10 cellular contexts compared by ENCODE assay signal in the genomic region with DNA sequence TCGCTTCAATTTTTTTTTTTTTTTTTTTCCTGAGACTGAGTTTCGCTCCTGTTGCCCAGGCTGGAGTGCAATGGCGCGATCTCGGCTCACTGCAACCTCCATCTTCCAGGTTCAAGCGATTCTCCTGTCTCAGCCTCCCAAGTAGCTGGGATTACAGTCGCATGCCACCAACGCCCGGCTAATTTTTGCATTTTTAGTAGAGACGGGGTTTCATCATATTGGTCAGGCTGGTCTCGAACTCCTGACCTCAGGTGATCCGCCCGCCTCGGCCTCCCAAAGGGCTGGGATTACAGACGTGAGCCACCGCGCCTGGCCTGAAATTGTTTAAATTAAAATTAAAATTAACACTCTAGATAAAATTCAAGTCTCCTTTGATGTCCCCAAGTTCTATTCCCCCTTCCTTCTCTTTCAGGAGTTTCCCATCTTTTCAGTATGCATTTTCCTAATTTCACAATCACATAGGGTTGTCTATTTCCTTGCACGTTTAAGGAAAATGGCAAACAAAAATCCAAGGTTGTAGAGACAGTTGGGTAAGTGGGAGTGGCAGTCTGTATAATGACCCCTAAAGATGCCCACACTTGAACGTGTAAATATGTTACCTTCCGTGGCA. TPM values are rescaled to one million over a fixed set of nuclear protein-coding genes. Genes with fewer than 3 reads are reported as not detected.
A peak's percentile ranks its signal among the peaks of the same experiment; 100 is the strongest.
DNase-seq lines count a peak whose midpoint lies in the region; ATAC-seq and TF ChIP-seq lines count a peak whose summit lies in the region.
"Not testable (repeated sequence)": the region's sequence is repeated elsewhere in the genome, so short reads cannot be mapped to it uniquely, and the experiment has no call there.
"Had no signal": no experiment of that assay in that cellular context is flagged by ENCODE, and none has a peak within 500 bp of the region (broad histone marks: within the 10 kb centered on the region; RNA-seq: fewer than 3 reads in every experiment).

No MANE protein-coding gene starts in this region.

- not testable (repeated sequence) for H3K9me3 Mint-ChIP-seq in activated CD4-positive, alpha-beta memory T cell treated with anti-CD3 and anti-CD28 coated beads for 36 hours; MCF 10A (ENCODE audit: unreplicated experiment)
- peaks cover 0 to 21% (median 5%) of the 10 kb centered on the region in 9 donors for H3K9me3 Mint-ChIP-seq in naive thymus-derived CD8-positive, alpha-beta T cell
- peaks cover 9 to 11% of the 10 kb centered on the region in 2 donors for H3K9me3 Mint-ChIP-seq in stimulated activated naive CD8-positive, alpha-beta T cell treated with anti-CD3 and anti-CD28 coated beads, Interleukin-15, amount 100 ng/mL, for 72 hours

- H3K4me1 ChIP-seq in BLaER1 treated with 17β-estradiol and CSF1 and Interleukin-3, amounts not matched to agents 10 nM and 100 nM, result peaks cover 13 to 80% (median 37%) of the 10 kb centered on the region in 10 experiments
- H3K4me1 ChIP-seq in HCT116 (ENCODE audit: control insufficient read depth in 1 of 2, insufficient read depth in 2 of 2, low read length in 2 of 2) (peaks cover 21 to 48% of the 10 kb centered on the region in 2 experiments), OCI-LY3 (ENCODE audit: low read length) (peaks cover 60% of the 10 kb centered on the region), heart right ventricle (peaks cover 3 to 45% (median 13%) of the 10 kb centered on the region in 9 donors)

- H3K27ac ChIP-seq in BLaER1 treated with 17β-estradiol and CSF1 and Interleukin-3, amounts not matched to agents 10 nM and 100 nM; HCT116 (ENCODE audit: low read depth, low read length); OCI-LY3 (ENCODE audit: low read length): not testable (repeated sequence)
- peak overlapping the region in 1 of 10 donors; percentile 86 for H3K27ac ChIP-seq in heart right ventricle

- peak overlapping the region in 6 of 10 experiments; percentile 63 to 74 (median 66); a peak in 7 of 20 replicates for H3K4me3 ChIP-seq in BLaER1 treated with 17β-estradiol and CSF1 and Interleukin-3, amounts not matched to agents 10 nM and 100 nM
- peak overlapping the region; percentile 43 to 59 for H3K4me3 ChIP-seq in HCT116 (replicated peaks in 1 of 2; ENCODE audit: low read depth in 1 of 2, low read length in 2 of 2)
- H3K4me3 ChIP-seq in OCI-LY3 (ENCODE audit: low read length), result peak overlapping the region; percentile 91
- H3K4me3 ChIP-seq in heart right ventricle, result peak overlapping the region in 9 of 10 donors; percentile 42 to 70 (median 56)

- not testable (repeated sequence) for BruUV-seq in HCT116 (replicated peaks; lab: Mats Ljungman, UMichigan); MCF 10A (replicated peaks; lab: Mats Ljungman, UMichigan)

- not testable (repeated sequence) for H3K36me3 Mint-ChIP-seq in activated CD4-positive, alpha-beta memory T cell treated with anti-CD3 and anti-CD28 coated beads for 36 hours; naive thymus-derived CD8-positive, alpha-beta T cell
- H3K36me3 Mint-ChIP-seq in MCF 10A (ENCODE audit: insufficient read depth, unreplicated experiment), result peaks cover 13% of the 10 kb centered on the region

- H4K20me1 ChIP-seq in BLaER1 treated with 17β-estradiol and CSF1 and Interleukin-3, amounts not matched to agents 10 nM and 100 nM; HCT116 (ENCODE audit: insufficient read depth); OCI-LY3 (ENCODE audit: insufficient read depth, low read length): not testable (repeated sequence)

- intact Hi-C loops in HCT116 (cut with micrococcal nuclease), result not testable (repeated sequence)
- intact Hi-C loops in activated CD4-positive, alpha-beta memory T cell treated with anti-CD3 and anti-CD28 coated beads for 36 hours (cut with micrococcal nuclease), result loop anchor here (10.0 kb wide), 1 partner anchor 692 kb away; no protein-coding TSS in a partner anchor
- intact Hi-C loops in MCF 10A (cut with micrococcal nuclease), result loop anchor here (1.0 kb wide), 1 partner anchor 101 kb away; a partner anchor contains a TSS
- intact Hi-C loops in heart right ventricle (cut with DNase I), result loop anchor here in 7 of 10 donors (1.0 to 10.0 kb wide), 5 partner anchors 100 to 181 kb away; a partner anchor contains a TSS

- TF ChIP-seq POLR2A in HCT116 (IDR thresholded peaks at IDR 0.05; ENCODE audit: borderline replicate concordance, extremely low read depth, insufficient read depth, insufficient read length), result not testable (repeated sequence)

- H3K27ac Mint-ChIP-seq in activated CD4-positive, alpha-beta memory T cell treated with anti-CD3 and anti-CD28 coated beads for 36 hours; MCF 10A (ENCODE audit: low read depth, unreplicated experiment); stimulated activated naive CD8-positive, alpha-beta T cell treated with anti-CD3 and anti-CD28 coated beads, Interleukin-15, amount 100 ng/mL, for 72 hours: not testable (repeated sequence)
- peak overlapping the region in 6 of 10 donors; percentile 13 to 100 (median 79) for H3K27ac Mint-ChIP-seq in naive thymus-derived CD8-positive, alpha-beta T cell

- peak overlapping the region; percentile 99 for H2AFZ ChIP-seq in HCT116 (ENCODE audit: low read depth, low read length, poor library complexity, severe bottlenecking)
- not testable (repeated sequence) for H2AFZ ChIP-seq in OCI-LY3 (ENCODE audit: low read depth, low read length)

- H3K4me3 Mint-ChIP-seq in activated CD4-positive, alpha-beta memory T cell treated with anti-CD3 and anti-CD28 coated beads for 36 hours, result peak overlapping the region; percentile 50
- peak overlapping the region; percentile 74 for H3K4me3 Mint-ChIP-seq in MCF 10A (ENCODE audit: unreplicated experiment)
- peak overlapping the region; percentile 48 to 94 (median 86) for H3K4me3 Mint-ChIP-seq in naive thymus-derived CD8-positive, alpha-beta T cell
- H3K4me3 Mint-ChIP-seq in stimulated activated naive CD8-positive, alpha-beta T cell treated with anti-CD3 and anti-CD28 coated beads, Interleukin-15, amount 100 ng/mL, for 72 hours, result peak overlapping the region; percentile 34 to 75

- H3K27me3 Mint-ChIP-seq in activated CD4-positive, alpha-beta memory T cell treated with anti-CD3 and anti-CD28 coated beads for 36 hours; MCF 10A (ENCODE audit: insufficient read depth, unreplicated experiment); naive thymus-derived CD8-positive, alpha-beta T cell; stimulated activated naive CD8-positive, alpha-beta T cell treated with anti-CD3 and anti-CD28 coated beads, Interleukin-15, amount 100 ng/mL, for 72 hours: not testable (repeated sequence)

- not testable (repeated sequence) for TF ChIP-seq RAD21 in HCT116 (IDR thresholded peaks at IDR 0.05; ENCODE audit: low read depth)

- peaks cover 0 to 22% (median 17%) of the 10 kb centered on the region in 11 experiments; a peak in 14 of 22 replicates for H3K27me3 ChIP-seq in BLaER1 treated with 17β-estradiol and CSF1 and Interleukin-3, amounts not matched to agents 10 nM and 100 nM
- not testable (repeated sequence) for H3K27me3 ChIP-seq in HCT116 (ENCODE audit: insufficient read depth, low read length); OCI-LY3 (ENCODE audit: low read depth, low read length); heart right ventricle

- WGBS in heart right ventricle, 2 donors, result 37 to 41% methylated on average over 20 of the region's 20 CpGs

- not testable (repeated sequence) for H3K9ac ChIP-seq in BLaER1 treated with 17β-estradiol and CSF1 and Interleukin-3, amounts not matched to agents 10 nM and 100 nM
- H3K9ac ChIP-seq in HCT116 (ENCODE audit: low read length) (peak overlapping the region; percentile 50; the same call in 1 of the 2 replicates), OCI-LY3 (ENCODE audit: low read length) (peak overlapping the region; percentile 80)

- H3K4me2 ChIP-seq in BLaER1 treated with 17β-estradiol and CSF1 and Interleukin-3, amounts not matched to agents 10 nM and 100 nM, result peak overlapping the region in 10 of 11 experiments; percentile 66 to 86 (median 72); a peak in 16 of 22 replicates
- H3K4me2 ChIP-seq in HCT116 (ENCODE audit: low read length), result peak overlapping the region; percentile 97
- peak overlapping the region; percentile 77 for H3K4me2 ChIP-seq in OCI-LY3 (ENCODE audit: low read length)

- not testable (repeated sequence) for H3K79me2 ChIP-seq in HCT116 (ENCODE audit: insufficient read depth, low read length); OCI-LY3 (ENCODE audit: low read length)

- ATAC-seq in HCT116; heart right ventricle; naive thymus-derived CD8-positive, alpha-beta T cell; stimulated activated naive CD8-positive, alpha-beta T cell treated with anti-CD3 and anti-CD28 coated beads, Interleukin-15, amount 100 ng/mL, for 72 hours: not testable (repeated sequence)

- POLR2A ChIA-PET in HCT116 (lab: Charles Lee), result not testable (repeated sequence)
- POLR2A ChIA-PET in activated CD4-positive, alpha-beta memory T cell treated with anti-CD3 and anti-CD28 coated beads for 36 hours (lab: Charles Lee), result interaction anchor here (1.4 kb wide), 1 partner anchor 10 kb away, joined by 4 read pairs; a partner anchor contains a TSS
- POLR2A ChIA-PET in MCF 10A (lab: Yijun Ruan, JAX), result interaction anchor here (0.7 to 3.1 kb wide), 6 partner anchors 11 to 177 kb away, joined by 3 to 20 read pairs (median 4); a partner anchor contains a TSS
- POLR2A ChIA-PET in naive thymus-derived CD8-positive, alpha-beta T cell (lab: Charles Lee), result interaction anchor here (0.6 to 9.4 kb wide), 7 partner anchors 11 to 377 kb away, joined by 3 to 162 read pairs (median 7); a partner anchor contains a TSS

- not testable (repeated sequence) for H3K9me3 ChIP-seq in BLaER1 treated with 17β-estradiol and CSF1 and Interleukin-3, amounts not matched to agents 10 nM and 100 nM (replicated peaks in 1 of 11); HCT116 (ENCODE audit: control insufficient read depth in 1 of 2, insufficient read depth in 1 of 2, low read depth in 1 of 2, low read length in 2 of 2); OCI-LY3 (ENCODE audit: insufficient read depth, low read length); heart right ventricle

- not testable (repeated sequence) for H3K36me3 ChIP-seq in BLaER1 treated with 17β-estradiol and CSF1 and Interleukin-3, amounts not matched to agents 10 nM and 100 nM; HCT116 (ENCODE audit: control insufficient read depth in 1 of 2, insufficient read depth in 2 of 2, low read length in 2 of 2); OCI-LY3 (replicated peaks; ENCODE audit: low read depth, low read length); heart right ventricle

- not testable (repeated sequence) for TF ChIP-seq CTCF in HCT116 (IDR thresholded peaks at IDR 0.05 in 2 of 3, conservative IDR thresholded peaks at IDR 0.05 in 1 of 3; ENCODE audit: borderline replicate concordance in 1 of 3, insufficient read depth in 1 of 3, low read depth in 2 of 3, low read length in 2 of 3); OCI-LY3 (IDR thresholded peaks at IDR 0.05; ENCODE audit: low read depth, low read length); MCF 10A (IDR thresholded peaks at IDR 0.05; ENCODE audit: unreplicated experiment); heart right ventricle (IDR thresholded peaks at IDR 0.05)

- H3K9me2 ChIP-seq in HCT116 (ENCODE audit: insufficient read depth), result not testable (repeated sequence)

- RAD21 ChIA-PET in HCT116 (lab: Charles Lee; ENCODE audit: low non-redundant PET in 1 of 2, low total read pairs in 2 of 2, uncharacterized antibody in 2 of 2, unreplicated experiment in 2 of 2), result not testable (repeated sequence)

- H3K4me1 Mint-ChIP-seq in activated CD4-positive, alpha-beta memory T cell treated with anti-CD3 and anti-CD28 coated beads for 36 hours (ENCODE audit: low read depth), result peaks cover 40% of the 10 kb centered on the region
- H3K4me1 Mint-ChIP-seq in MCF 10A (ENCODE audit: insufficient read depth, unreplicated experiment), result peaks cover 32% of the 10 kb centered on the region
- peaks cover 29 to 54% (median 48%) of the 10 kb centered on the region in 4 donors for H3K4me1 Mint-ChIP-seq in naive thymus-derived CD8-positive, alpha-beta T cell
- peaks cover 60% of the 10 kb centered on the region for H3K4me1 Mint-ChIP-seq in stimulated activated naive CD8-positive, alpha-beta T cell treated with anti-CD3 and anti-CD28 coated beads, Interleukin-15, amount 100 ng/mL, for 72 hours

- CTCF ChIA-PET in HCT116 (lab: Charles Lee), result interaction anchor here (0.9 to 1.1 kb wide), 3 partner anchors 8 to 104 kb away, joined by 3 to 7 read pairs (median 3); no protein-coding TSS in a partner anchor
- CTCF ChIA-PET in activated CD4-positive, alpha-beta memory T cell treated with anti-CD3 and anti-CD28 coated beads for 36 hours (lab: Charles Lee), result interaction anchor here (0.7 to 3.9 kb wide), 7 partner anchors 9 to 109 kb away, joined by 3 to 29 read pairs (median 4); a partner anchor contains a TSS
- CTCF ChIA-PET in MCF 10A (lab: Yijun Ruan, JAX), result interaction anchor here (0.6 to 6.4 kb wide), 7 partner anchors 8 to 122 kb away, joined by 3 to 35 read pairs (median 5); no protein-coding TSS in a partner anchor

- not testable (repeated sequence) for DNase-seq in HCT116 (ENCODE audit: low read depth, low spot score); MCF 10A (ENCODE audit: unreplicated experiment); heart right ventricle; naive thymus-derived CD8-positive, alpha-beta T cell
- peak; percentile 37 for DNase-seq in activated CD4-positive, alpha-beta memory T cell treated with anti-CD3 and anti-CD28 coated beads for 36 hours
- peak in 1 of 2 donors; percentile 32 for DNase-seq in stimulated activated naive CD8-positive, alpha-beta T cell treated with anti-CD3 and anti-CD28 coated beads, Interleukin-15, amount 100 ng/mL, for 72 hours

RNA-seq across cellular contexts. Expression of a gene that starts 9.4 kb away (rescaled TPM):
- total RNA-seq in HCT116 (2021; ENCODE audit: unreplicated experiment) (31.0 TPM), MCF 10A (2022) (15.0 and 15.9 TPM in 2 replicates), heart right ventricle (10 to 100 TPM; 17.2 to 38.9 (median 23.2) TPM)
- polyA plus RNA-seq in HCT116 (2012), result 11.8 and 13.3 TPM in 2 replicates
- total RNA-seq in activated CD4-positive, alpha-beta memory T cell treated with anti-CD3 and anti-CD28 coated beads for 36 hours, result 10 to 100 TPM; 23.0 to 24.1 TPM
- polyA plus RNA-seq in heart right ventricle, result 10 to 100 TPM in 1 of 2 donors, 1 to 10 TPM in 1; 5.1 to 10.3 TPM
- total RNA-seq in naive thymus-derived CD8-positive, alpha-beta T cell, result 10 to 100 TPM; 24.3 to 25.3 TPM
- 1 to 10 TPM; 2.0 to 3.2 (median 3.1) TPM for polyA plus RNA-seq in naive thymus-derived CD8-positive, alpha-beta T cell

RNA-seq across cellular contexts. Expression of a gene that starts 34.4 kb away (rescaled TPM):
- total RNA-seq in HCT116 (2021; ENCODE audit: unreplicated experiment) (0.27 TPM), MCF 10A (2022) (not detected in 2 replicates), heart right ventricle (under 1 TPM in 1 of 10 donors, not detected in 9; 0.09 TPM)
- polyA plus RNA-seq in HCT116 (2012), result 0.06 and 0.10 TPM in 2 replicates
- under 1 TPM; 0.10 to 0.12 TPM for total RNA-seq in activated CD4-positive, alpha-beta memory T cell treated with anti-CD3 and anti-CD28 coated beads for 36 hours
- polyA plus RNA-seq in heart right ventricle, result under 1 TPM in 1 of 2 donors, not detected in 1; 0.15 TPM
- total RNA-seq in naive thymus-derived CD8-positive, alpha-beta T cell, result under 1 TPM; 0.55 to 0.70 TPM
- polyA plus RNA-seq in naive thymus-derived CD8-positive, alpha-beta T cell, result under 1 TPM; 0.23 to 0.45 (median 0.29) TPM
- total RNA-seq: kidney epithelial cell, NCI-H460 had no signal
